In genomic region chr2:9799729-9800632, GRCh38 we compare ENCODE assay signal across 8 cellular contexts. TPM values are rescaled to one million over a fixed set of nuclear protein-coding genes. Genes with fewer than 3 reads are reported as not detected.
DNase-seq lines count a peak whose midpoint lies in the region; ATAC-seq and TF ChIP-seq lines count a peak whose summit lies in the region.

No MANE protein-coding gene starts in this region.

- no peaks in the 10 kb centered on the region for H3K36me3 Mint-ChIP-seq in CD4-positive, alpha-beta memory T cell
- H3K36me3 Mint-ChIP-seq in endodermal cell (ENCODE audit: low read depth), result no peaks in the 10 kb centered on the region

- 37 to 42% methylated on average over 5 to 14 of the region's 14 CpGs for WGBS in endodermal cell (ENCODE audit: insufficient coverage in 1 of 2, insufficient read length in 1 of 2), 2 experiments

- peak overlapping the region; percentile 75 for H3K27ac ChIP-seq in CD4-positive, alpha-beta memory T cell (ENCODE audit: low read depth, low read length)
- H3K27ac ChIP-seq in endodermal cell (ENCODE audit: low read depth, low read length), result no peak overlapping the region

- H3K4me3 Mint-ChIP-seq in CD4-positive, alpha-beta memory T cell, result peak overlapping the region; percentile 71 to 96 (median 89)
- no peak overlapping the region for H3K4me3 Mint-ChIP-seq in endodermal cell

- no peaks in the 10 kb centered on the region for H3K9me3 ChIP-seq in CD4-positive, alpha-beta memory T cell (ENCODE audit: control insufficient read depth in 1 of 2, low read length in 2 of 2)
- no peaks in the 10 kb centered on the region for H3K9me3 ChIP-seq in endodermal cell (ENCODE audit: control insufficient read depth, low read length)

- H3K27ac Mint-ChIP-seq in CD4-positive, alpha-beta memory T cell, result peak overlapping the region; percentile 92 to 98 (median 93)
- H3K27ac Mint-ChIP-seq in endodermal cell, result no peak overlapping the region

- H3K4me1 ChIP-seq in CD4-positive, alpha-beta memory T cell (ENCODE audit: insufficient read depth, low read length), result peaks cover 36% of the 10 kb centered on the region
- H3K4me1 ChIP-seq in endodermal cell (ENCODE audit: control insufficient read depth, insufficient read depth, low read length), result no peaks in the 10 kb centered on the region

- no peaks in the 10 kb centered on the region for H3K9me3 Mint-ChIP-seq in CD4-positive, alpha-beta memory T cell
- H3K9me3 Mint-ChIP-seq in endodermal cell, result no peaks in the 10 kb centered on the region

- DNase-seq in CD4-positive, alpha-beta memory T cell, result peak; percentile 76 to 84 (median 79)
- DNase-seq in NOMO-1 treated with DMSO at 0.1 percent for 48 hours (lab: John Stamatoyannopoulos, UW; ENCODE audit: unreplicated experiment) (peak; percentile 80), endodermal cell (peak; percentile 99), midbrain (lab: John Stamatoyannopoulos, UW) (peak; percentile 84)
- DNase-seq in activated CD8-positive, alpha-beta memory T cell treated with anti-CD3 and anti-CD28 coated beads for 4 hours (ENCODE audit: low read depth in 2 of 2), result peak; percentile 50 to 70
- DNase-seq in stimulated activated CD8-positive, alpha-beta memory T cell treated with anti-CD3 and anti-CD28 coated beads, Interleukin-4, amount 100 ng/mL, for 1 hour (ENCODE audit: low read depth in 2 of 2, low spot score in 1 of 2), result peak; percentile 70 to 71

- H3K36me3 ChIP-seq in CD4-positive, alpha-beta memory T cell (ENCODE audit: insufficient read depth, low read length), result no peaks in the 10 kb centered on the region
- no peaks in the 10 kb centered on the region for H3K36me3 ChIP-seq in endodermal cell (ENCODE audit: control insufficient read depth, insufficient read depth, low read length)

- intact Hi-C loops in CD4-positive, alpha-beta memory T cell (cut with micrococcal nuclease), result loop anchor here (1.0 to 5.0 kb wide), 4 partner anchors 18 to 593 kb away; partner anchors contain the start of genes ASAP2 and YWHAQ

- no peak overlapping the region for H3K9ac ChIP-seq in endodermal cell (ENCODE audit: extremely low read depth, low read length, poor library complexity, severe bottlenecking)

- no peaks in the 10 kb centered on the region for H3K27me3 ChIP-seq in CD4-positive, alpha-beta memory T cell (ENCODE audit: insufficient read depth, low read length)
- no peaks in the 10 kb centered on the region for H3K27me3 ChIP-seq in endodermal cell (ENCODE audit: control insufficient read depth, insufficient read depth, low read length, poor library complexity, severe bottlenecking)

- H3K27me3 Mint-ChIP-seq in CD4-positive, alpha-beta memory T cell, result no peaks in the 10 kb centered on the region
- H3K27me3 Mint-ChIP-seq in endodermal cell (ENCODE audit: insufficient read depth), result no peaks in the 10 kb centered on the region

- POLR2A ChIA-PET in CD4-positive, alpha-beta memory T cell (lab: Charles Lee; ENCODE audit: partially characterized antibody), result interaction anchor here (0.6 to 3.4 kb wide), 10 partner anchors 13 to 245 kb away, joined by 3 to 21 read pairs (median 4); partner anchors contain the start of genes ADAM17, TAF1B and YWHAQ

- CTCF ChIA-PET in CD4-positive, alpha-beta memory T cell (lab: Charles Lee; ENCODE audit: partially characterized antibody), result interaction anchor here (0.6 to 9.9 kb wide), 33 partner anchors 11 to 682 kb away, joined by 3 to 91 read pairs (median 4); partner anchors contain the start of genes ADAM17 and TAF1B

- H3K4me3 ChIP-seq in CD4-positive, alpha-beta memory T cell (ENCODE audit: low read length in 2 of 2), result peak overlapping the region in 1 of 2 donors; percentile 21
- no peak overlapping the region for H3K4me3 ChIP-seq in endodermal cell (ENCODE audit: low read length)

- ATAC-seq in GM19397 (IDR thresholded peaks at IDR 0.05; ENCODE audit: unreplicated experiment) (peak; percentile 78), HG03520 (IDR thresholded peaks at IDR 0.05; ENCODE audit: unreplicated experiment) (peak; percentile 77)

- H3K4me1 Mint-ChIP-seq in CD4-positive, alpha-beta memory T cell, result peaks cover 21 to 48% (median 33%) of the 10 kb centered on the region in 4 donors
- H3K4me1 Mint-ChIP-seq in endodermal cell, result peaks cover 6% of the 10 kb centered on the region

- TF ChIP-seq CTCF in endodermal cell (conservative IDR thresholded peaks at IDR 0.05), result peak; percentile 98

RNA-seq across cellular contexts. Expression of gene TAF1B, which starts 43.3 kb away (rescaled TPM):
- 10 to 100 TPM; 23.5 to 23.9 TPM for total RNA-seq in CD4-positive, alpha-beta memory T cell
- 10 to 100 TPM in 1 of 2 donors, 1 to 10 TPM in 1; 4.1 to 12.2 TPM for polyA plus RNA-seq in CD4-positive, alpha-beta memory T cell
- total RNA-seq in endodermal cell, result 10 to 100 TPM; 36.2 to 41.9 TPM
- polyA plus RNA-seq in endodermal cell (2013, experiment 1 of 2), result 33.5 TPM
- polyA plus RNA-seq in endodermal cell (2013, experiment 2 of 2), result 35.1 TPM
